In genomic region chr7:20991544-20991943, GRCh38 we compare ENCODE assay signal across 25 cellular contexts.
DNase-seq lines count a peak whose midpoint lies in the region; ATAC-seq and TF ChIP-seq lines count a peak whose summit lies in the region.
"Had no signal": no experiment of that assay in that cellular context is flagged by ENCODE, and none has a peak within 500 bp of the region (broad histone marks: within the 10 kb centered on the region; RNA-seq: fewer than 3 reads in every experiment).

No MANE protein-coding gene starts in this region.

- TF ChIP-seq CTCF in 22Rv1 (IDR thresholded peaks at IDR 0.05), result 0 out of 2 replicates have a peak, but pooled peaks have one; percentile 12
- TF ChIP-seq CTCF in GM12873 (IDR thresholded peaks at IDR 0.05; ENCODE audit: insufficient read depth, low read depth, low read length, missing control alignments), result peak; percentile 15
- peak; percentile 20; the same call in 1 of the 2 replicates for TF ChIP-seq CTCF in OCI-LY1 (IDR thresholded peaks at IDR 0.05; ENCODE audit: low read length)
- peak; percentile 66 for TF ChIP-seq CTCF in endodermal cell (conservative IDR thresholded peaks at IDR 0.05)
- no peak for TF ChIP-seq CTCF in lower lobe of right lung (IDR thresholded peaks at IDR 0.05)

- H3K27ac ChIP-seq in 22Rv1 (no peak overlapping the region), OCI-LY1 (ENCODE audit: low read depth, low read length, poor library complexity, severe bottlenecking) (no peak overlapping the region), endodermal cell (ENCODE audit: low read depth, low read length) (no peak overlapping the region), lower lobe of right lung (no peak overlapping the region)
- H3K27ac ChIP-seq: cardiac muscle cell, dorsolateral prefrontal cortex, psoas muscle had no signal

- peaks cover 17% of the 10 kb centered on the region for H3K36me3 Mint-ChIP-seq in endodermal cell (ENCODE audit: low read depth)
- H3K36me3 Mint-ChIP-seq: activated CD4-positive, alpha-beta memory T cell treated with anti-CD3 and anti-CD28 coated beads for 36 hours; stimulated activated memory B cell treated with anti-CD40 and anti-IgM and Interleukin-4, amounts not matched to agents 10 μg/mL and 1 μg/mL and 100 μg/mL, for 72 hours had no signal

- intact Hi-C loops in left cardiac atrium (cut with DNase I), result no loop called here
- intact Hi-C loops in lower lobe of right lung (cut with DNase I), result no loop called here

- H3K4me2 ChIP-seq in OCI-LY1 (ENCODE audit: low read length), result no peak overlapping the region
- H3K4me2 ChIP-seq: SK-N-SH had no signal

- H3K4me3 Mint-ChIP-seq in endodermal cell, result no peak overlapping the region
- H3K4me3 Mint-ChIP-seq: activated B cell treated with CpG ODN at 0.5 μM for 24 hours; activated CD4-positive, alpha-beta memory T cell treated with anti-CD3 and anti-CD28 coated beads for 36 hours; stimulated activated memory B cell treated with anti-CD40 and anti-IgM and Interleukin-4, amounts not matched to agents 10 μg/mL and 1 μg/mL and 100 μg/mL, for 72 hours had no signal

- H3K27me3 ChIP-seq in OCI-LY1 (ENCODE audit: insufficient read depth, low read length), result no peaks in the 10 kb centered on the region
- peaks cover 6% of the 10 kb centered on the region for H3K27me3 ChIP-seq in endodermal cell (ENCODE audit: control insufficient read depth, insufficient read depth, low read length, poor library complexity, severe bottlenecking)
- H3K27me3 ChIP-seq in lower lobe of right lung (ENCODE audit: low read depth), result no peaks in the 10 kb centered on the region
- H3K27me3 ChIP-seq: cardiac muscle cell had no signal

- H3K9me3 Mint-ChIP-seq in endodermal cell, result peaks cover 26% of the 10 kb centered on the region

- no peak overlapping the region for H3K27ac Mint-ChIP-seq in endodermal cell
- H3K27ac Mint-ChIP-seq: activated B cell treated with CpG ODN at 0.5 μM for 24 hours; activated CD4-positive, alpha-beta memory T cell treated with anti-CD3 and anti-CD28 coated beads for 36 hours; stimulated activated memory B cell treated with anti-CD40 and anti-IgM and Interleukin-4, amounts not matched to agents 10 μg/mL and 1 μg/mL and 100 μg/mL, for 72 hours had no signal

- H3F3A ChIP-seq in OCI-LY1 (ENCODE audit: insufficient read depth, low read length), result no peaks in the 10 kb centered on the region

- peak; percentile 54 for DNase-seq in endodermal cell
- no peak for DNase-seq in mucosa of gallbladder (ENCODE audit: low spot score)
- DNase-seq in left cardiac atrium, result no peak
- DNase-seq in lower lobe of right lung, result no peak
- no peak for DNase-seq in DMS 273 treated with DMSO at 0.1 percent for 48 hours (lab: John Stamatoyannopoulos, UW)
- DNase-seq: activated B cell treated with CpG ODN at 0.5 μM for 24 hours; activated CD4-positive, alpha-beta memory T cell treated with anti-CD3 and anti-CD28 coated beads for 36 hours; activated gamma-delta T cell; C1 segment of cervical spinal cord; dorsolateral prefrontal cortex; erythroblast; foreskin melanocyte; GDM1; NCI-H1417; NCI-H2171; NCI-H82; psoas muscle; SK-N-SH; stimulated activated CD4-positive, alpha-beta T cell treated with anti-CD3 and anti-CD28 coated beads, Interleukin-1b, Interleukin-23, amount 100 ng/mL, for 48 hours had no signal

- H3K4me3 ChIP-seq in OCI-LY1 (ENCODE audit: low read depth, low read length, poor library complexity, severe bottlenecking) (no peak overlapping the region), endodermal cell (ENCODE audit: low read length) (no peak overlapping the region), lower lobe of right lung (no peak overlapping the region)
- H3K4me3 ChIP-seq: cardiac muscle cell, dorsolateral prefrontal cortex, psoas muscle had no signal

- no peak overlapping the region for H2AFZ ChIP-seq in OCI-LY1 (ENCODE audit: low read length)

- H3K9me2 ChIP-seq in OCI-LY1 (ENCODE audit: low read depth, low read length), result no peaks in the 10 kb centered on the region
- H3K9me2 ChIP-seq: SK-N-SH had no signal

- H3K9ac ChIP-seq in OCI-LY1 (ENCODE audit: low read length) (no peak overlapping the region), endodermal cell (ENCODE audit: extremely low read depth, low read length, poor library complexity, severe bottlenecking) (no peak overlapping the region)
- H3K9ac ChIP-seq: SK-N-SH had no signal

- ATAC-seq in left cardiac atrium (no peak), lower lobe of right lung (no peak)
- ATAC-seq: left lobe of liver; psoas muscle; stimulated activated memory B cell treated with anti-CD40 and anti-IgM and Interleukin-4, amounts not matched to agents 10 μg/mL and 1 μg/mL and 100 μg/mL, for 72 hours had no signal

- no peaks in the 10 kb centered on the region for H3K79me2 ChIP-seq in OCI-LY1 (ENCODE audit: insufficient read depth, low read length)

- H4K20me1 ChIP-seq in OCI-LY1 (ENCODE audit: insufficient read depth, low read length), result no peaks in the 10 kb centered on the region

- no peaks in the 10 kb centered on the region for H3K36me3 ChIP-seq in OCI-LY1 (ENCODE audit: insufficient read depth, low read length)
- no peaks in the 10 kb centered on the region for H3K36me3 ChIP-seq in endodermal cell (ENCODE audit: control insufficient read depth, insufficient read depth, low read length)
- H3K36me3 ChIP-seq in lower lobe of right lung, result no peaks in the 10 kb centered on the region
- H3K36me3 ChIP-seq: cardiac muscle cell had no signal

- H3K9me3 ChIP-seq in OCI-LY1 (ENCODE audit: low read length) (no peaks in the 10 kb centered on the region), endodermal cell (ENCODE audit: control insufficient read depth, low read length) (peaks cover 14% of the 10 kb centered on the region), lower lobe of right lung (no peaks in the 10 kb centered on the region)
- H3K9me3 ChIP-seq: psoas muscle, SK-N-SH had no signal

- H3K4me1 ChIP-seq in OCI-LY1 (ENCODE audit: insufficient read depth, low read length, severe bottlenecking) (no peaks in the 10 kb centered on the region), endodermal cell (ENCODE audit: control insufficient read depth, insufficient read depth, low read length) (no peaks in the 10 kb centered on the region), lower lobe of right lung (no peaks in the 10 kb centered on the region)
- H3K4me1 ChIP-seq: psoas muscle had no signal

- H3K4me1 Mint-ChIP-seq in endodermal cell, result peaks cover 7% of the 10 kb centered on the region
- H3K4me1 Mint-ChIP-seq: activated B cell treated with CpG ODN at 0.5 μM for 24 hours; stimulated activated memory B cell treated with anti-CD40 and anti-IgM and Interleukin-4, amounts not matched to agents 10 μg/mL and 1 μg/mL and 100 μg/mL, for 72 hours had no signal

- H3K27me3 Mint-ChIP-seq in endodermal cell (ENCODE audit: insufficient read depth), result peaks cover 3% of the 10 kb centered on the region
- H3K27me3 Mint-ChIP-seq: activated B cell treated with CpG ODN at 0.5 μM for 24 hours; stimulated activated memory B cell treated with anti-CD40 and anti-IgM and Interleukin-4, amounts not matched to agents 10 μg/mL and 1 μg/mL and 100 μg/mL, for 72 hours had no signal
